ENCODE assay signal across 9 cellular contexts in genomic region chr2:28397043-28397381, GRCh38. TPM values are rescaled to one million over a fixed set of nuclear protein-coding genes. Genes with fewer than 3 reads are reported as not detected.
DNase-seq lines count a peak whose midpoint lies in the region; ATAC-seq and TF ChIP-seq lines count a peak whose summit lies in the region.
"Had no signal": no experiment of that assay in that cellular context is flagged by ENCODE, and none has a peak within 500 bp of the region (broad histone marks: within the 10 kb centered on the region; RNA-seq: fewer than 3 reads in every experiment).

No MANE protein-coding gene starts in this region.

- no peak overlapping the region for H3K18ac ChIP-seq in mesenchymal stem cell (ENCODE audit: low read depth in 1 of 2, low read length in 2 of 2)

- no peak overlapping the region for H4K91ac ChIP-seq in mesenchymal stem cell (ENCODE audit: low read length)

- H2BK15ac ChIP-seq in mesenchymal stem cell (ENCODE audit: low read depth, poor library complexity, severe bottlenecking): no peak overlapping the region

- no peak overlapping the region for H2AFZ ChIP-seq in mesenchymal stem cell (ENCODE audit: low read depth, low read length)

- peaks cover 40% of the 10 kb centered on the region for H3K4me1 Mint-ChIP-seq in activated naive CD4-positive, alpha-beta T cell treated with anti-CD3 and anti-CD28 coated beads for 36 hours (ENCODE audit: low read depth)

- DNase-seq in activated naive CD4-positive, alpha-beta T cell treated with anti-CD3 and anti-CD28 coated beads for 36 hours: no peak
- DNase-seq in activated naive CD4-positive, alpha-beta T cell treated with anti-CD3 and anti-CD28 coated beads, Interleukin-2, amount 50 U/mL, for 16 hours: no peak
- no peak for DNase-seq in cardiac fibroblast (ENCODE audit: low read depth in 2 of 2)
- no peak for DNase-seq in mesenchymal stem cell
- no peak for DNase-seq in transverse colon
- DNase-seq in midbrain (lab: John Stamatoyannopoulos, UW): no peak
- DNase-seq: naive thymus-derived CD8-positive, alpha-beta T cell had no signal

- peak overlapping the region; percentile 51 for H3K27ac Mint-ChIP-seq in activated naive CD4-positive, alpha-beta T cell treated with anti-CD3 and anti-CD28 coated beads for 36 hours

- H2BK120ac ChIP-seq in mesenchymal stem cell (ENCODE audit: low read depth, low read length): no peak overlapping the region

- no peaks in the 10 kb centered on the region for H3K27me3 Mint-ChIP-seq in activated naive CD4-positive, alpha-beta T cell treated with anti-CD3 and anti-CD28 coated beads for 36 hours (ENCODE audit: low read depth)

- H3K23ac ChIP-seq in mesenchymal stem cell (ENCODE audit: low read length in 2 of 2): no peak overlapping the region

- no peak overlapping the region for H2AK5ac ChIP-seq in mesenchymal stem cell (ENCODE audit: low read length, severe bottlenecking)

- H3K9ac ChIP-seq in mesenchymal stem cell (ENCODE audit: low read length): peak overlapping the region; percentile 99

- H3K27ac ChIP-seq in mesenchymal stem cell (ENCODE audit: low read length, poor library complexity, severe bottlenecking) (peak overlapping the region; percentile 64), transverse colon (peak overlapping the region; percentile 100)

- H3K79me1 ChIP-seq in mesenchymal stem cell (replicated peaks; ENCODE audit: low read length, poor library complexity, severe bottlenecking): no peaks in the 10 kb centered on the region

- H2BK5ac ChIP-seq in mesenchymal stem cell (ENCODE audit: low read depth, low read length, poor library complexity, severe bottlenecking): no peak overlapping the region

- TF ChIP-seq EP300 in transverse colon (IDR thresholded peaks at IDR 0.05; ENCODE audit: low read depth): no peak

- H3K9me3 Mint-ChIP-seq in activated naive CD4-positive, alpha-beta T cell treated with anti-CD3 and anti-CD28 coated beads for 36 hours: no peaks in the 10 kb centered on the region

- TF ChIP-seq POLR2A in transverse colon (IDR thresholded peaks at IDR 0.05): no peak

- no peak for TF ChIP-seq CTCF in cardiac fibroblast (IDR thresholded peaks at IDR 0.05; ENCODE audit: low read depth, low read length)
- TF ChIP-seq CTCF in transverse colon (IDR thresholded peaks at IDR 0.05): peak in 1 of 5 experiments; percentile 40

- ATAC-seq in GM18498 (IDR thresholded peaks at IDR 0.05; ENCODE audit: unreplicated experiment) (no peak), GM18868 (IDR thresholded peaks at IDR 0.05; ENCODE audit: unreplicated experiment) (no peak)
- ATAC-seq: naive thymus-derived CD8-positive, alpha-beta T cell had no signal

- in situ Hi-C loops in transverse colon (cut with MboI; ENCODE audit: low pct_ligation_motif_present in 1 of 4, low pct_unique_long_range_greater_than_20kb in 1 of 4, low sequenced_read_pairs in 3 of 4): no loop called here

- no peak overlapping the region for H2BK12ac ChIP-seq in mesenchymal stem cell (ENCODE audit: low read length in 2 of 2)

- CTCF ChIA-PET in activated naive CD4-positive, alpha-beta T cell treated with anti-CD3 and anti-CD28 coated beads for 36 hours (lab: Charles Lee): interaction anchor here (0.6 to 1.0 kb wide), 3 partner anchors 18 to 78 kb away, joined by 3 to 5 read pairs (median 3); no protein-coding TSS in a partner anchor

- peak overlapping the region; percentile 49 for H3K4me2 ChIP-seq in mesenchymal stem cell (ENCODE audit: low read length, poor library complexity, severe bottlenecking)

- H3K36me3 ChIP-seq in mesenchymal stem cell (ENCODE audit: control insufficient read depth in 1 of 2, insufficient read depth in 2 of 2, low read depth in 1 of 2, low read length in 2 of 2): peaks cover 17 to 45% of the 10 kb centered on the region in 2 experiments
- H3K36me3 ChIP-seq in transverse colon: peaks cover 0 to 3% (median 0%) of the 10 kb centered on the region in 4 donors

- H4K8ac ChIP-seq in mesenchymal stem cell (ENCODE audit: low read length): no peak overlapping the region

- intact Hi-C loops in activated naive CD4-positive, alpha-beta T cell treated with anti-CD3 and anti-CD28 coated beads for 36 hours (cut with micrococcal nuclease): loop anchor here (2.0 to 10.0 kb wide), 5 partner anchors 242 to 718 kb away; partner anchors contain the start of genes CLIP4 and SPDYA
- intact Hi-C loops in transverse colon (cut with DNase I; ENCODE audit: low total_unique reads): loop anchor here (5.0 to 10.0 kb wide), 2 partner anchors 232 to 625 kb away; partner anchors contain the start of gene MRPL33

- H3K4ac ChIP-seq in mesenchymal stem cell (ENCODE audit: low read depth in 1 of 2, low read length in 2 of 2): no peak overlapping the region

- H3K36me3 Mint-ChIP-seq in activated naive CD4-positive, alpha-beta T cell treated with anti-CD3 and anti-CD28 coated beads for 36 hours (ENCODE audit: low read depth): peaks cover 30% of the 10 kb centered on the region

- H3K4me3 ChIP-seq in cardiac fibroblast (replicated peaks in 1 of 2; ENCODE audit: low read depth in 2 of 2, low read length in 2 of 2) (peak overlapping the region; percentile 6 to 96), mesenchymal stem cell (ENCODE audit: insufficient read depth in 1 of 2, low read depth in 1 of 2, low read length in 2 of 2) (peak overlapping the region in 1 of 2 experiments; percentile 93), transverse colon (peak overlapping the region in 2 of 4 donors; percentile 6 to 99)

- H3K4me1 ChIP-seq in mesenchymal stem cell (ENCODE audit: control insufficient read depth, insufficient read depth, low read depth, low read length): peaks cover 23% of the 10 kb centered on the region
- H3K4me1 ChIP-seq in transverse colon: peaks cover 41 to 56% (median 49%) of the 10 kb centered on the region in 4 donors

- H3K9me3 ChIP-seq in mesenchymal stem cell (ENCODE audit: control insufficient read depth, low read length): no peaks in the 10 kb centered on the region
- no peaks in the 10 kb centered on the region for H3K9me3 ChIP-seq in transverse colon

- no peak overlapping the region for H3K4me3 Mint-ChIP-seq in activated naive CD4-positive, alpha-beta T cell treated with anti-CD3 and anti-CD28 coated beads for 36 hours

- H3K27me3 ChIP-seq in mesenchymal stem cell (ENCODE audit: control insufficient read depth in 1 of 2, insufficient read depth in 1 of 2, low read length in 2 of 2): no peaks in the 10 kb centered on the region
- H3K27me3 ChIP-seq in transverse colon: no peaks in the 10 kb centered on the region

- 0% methylated on average over 1 of the region's 2 CpGs for WGBS in mesenchymal stem cell
- 0 to 30% methylated on average over 2 of the region's 2 CpGs for WGBS in transverse colon (ENCODE audit: low coverage in 1 of 2), 2 donors

- H3K14ac ChIP-seq in mesenchymal stem cell (ENCODE audit: low read length in 2 of 2): no peak overlapping the region

RNA-seq across cellular contexts. Expression of gene FOSL2, which starts 4.4 kb away (rescaled TPM):
- total RNA-seq in activated naive CD4-positive, alpha-beta T cell treated with anti-CD3 and anti-CD28 coated beads for 36 hours: 100 to 1,000 TPM; 102 to 110 TPM
- polyA plus RNA-seq in mesenchymal stem cell (2013, experiment 1 of 2): 15.6 TPM
- 14.8 TPM for polyA plus RNA-seq in mesenchymal stem cell (2013, experiment 2 of 2)
- 100 to 1,000 TPM; 135 to 358 (median 233) TPM for total RNA-seq in transverse colon
